Comparison of ENCODE assay signal across 15 cellular contexts in the genomic region with DNA sequence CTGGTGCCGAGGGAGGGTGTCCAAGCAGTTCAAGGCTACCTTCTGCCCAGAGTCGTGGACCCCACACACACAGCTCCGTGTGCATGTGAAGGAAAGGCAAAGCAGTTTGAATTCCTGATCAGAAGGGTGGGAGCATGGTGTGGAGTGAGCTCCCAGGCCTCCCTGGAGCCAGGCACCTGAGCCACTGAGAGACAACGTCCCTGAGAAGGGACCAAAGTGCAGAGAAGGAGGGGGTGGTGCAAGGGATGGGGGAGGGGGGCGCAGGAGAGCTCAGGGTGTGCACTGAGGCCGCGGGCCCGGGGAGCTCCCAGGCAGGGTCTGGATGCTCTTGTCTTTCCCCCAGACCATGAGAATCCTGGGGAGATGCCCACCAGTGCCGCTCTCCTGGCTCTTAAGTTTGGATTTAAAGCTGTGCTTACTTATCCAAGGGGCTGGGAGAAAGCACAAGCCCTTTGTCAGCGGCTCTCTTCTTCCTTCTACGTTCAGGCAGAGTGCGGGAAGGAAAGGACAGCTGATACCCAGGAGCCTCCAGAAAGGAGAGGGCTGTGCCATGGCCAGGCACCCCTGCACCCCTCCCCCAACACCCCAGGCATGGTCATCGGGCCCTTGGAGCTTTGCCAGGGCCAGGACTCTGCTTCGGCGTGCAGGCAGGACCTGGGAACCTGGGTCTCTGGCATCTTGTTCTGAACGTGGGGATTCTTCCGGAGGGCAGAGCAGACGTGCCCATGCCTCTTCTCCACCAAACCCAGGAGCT. TPM values are rescaled to one million over a fixed set of nuclear protein-coding genes. Genes with fewer than 3 reads are reported as not detected.
DNase-seq lines count a peak whose midpoint lies in the region; ATAC-seq and TF ChIP-seq lines count a peak whose summit lies in the region.
"Had no signal": no experiment of that assay in that cellular context is flagged by ENCODE, and none has a peak within 500 bp of the region (broad histone marks: within the 10 kb centered on the region; RNA-seq: fewer than 3 reads in every experiment).

No MANE protein-coding gene starts in this region.

- intact Hi-C loops in dorsolateral prefrontal cortex (cut with DNase I): loop anchor here in 1 of 2 donors (2.0 kb wide), 1 partner anchor 67 kb away; the partner anchor contains the start of gene CCSAP

- H3K27ac Mint-ChIP-seq in neural crest cell (ENCODE audit: unreplicated experiment): peak overlapping the region; percentile 64
- H3K27ac Mint-ChIP-seq in activated T-helper 17 cell treated with anti-CD3 and anti-CD28 coated beads, Interleukin-2, amount 50 U/mL, for 72 hours: no peak overlapping the region
- H3K27ac Mint-ChIP-seq: IgD-negative memory B cell had no signal

- H3K27me3 ChIP-seq in dorsolateral prefrontal cortex: peaks cover 0 to 5% (median 0%) of the 10 kb centered on the region in 45 donors

- TF ChIP-seq CTCF in dorsolateral prefrontal cortex (IDR thresholded peaks at IDR 0.05 in 54 of 56, conservative IDR thresholded peaks at IDR 0.05 in 2 of 56; ENCODE audit: low read depth in 1 of 56, partially characterized antibody in 56 of 56) (no peak), neural crest cell (conservative IDR thresholded peaks at IDR 0.05) (no peak), omental fat pad (IDR thresholded peaks at IDR 0.05) (no peak)

- peaks cover 26% of the 10 kb centered on the region for H3K4me1 Mint-ChIP-seq in neural crest cell
- H3K4me1 Mint-ChIP-seq in activated T-helper 17 cell treated with anti-CD3 and anti-CD28 coated beads, Interleukin-2, amount 50 U/mL, for 72 hours: peaks cover 6% of the 10 kb centered on the region

- peaks cover 60% of the 10 kb centered on the region for H3K27me3 Mint-ChIP-seq in neural crest cell (ENCODE audit: low read depth)
- peaks cover 53% of the 10 kb centered on the region for H3K27me3 Mint-ChIP-seq in activated T-helper 17 cell treated with anti-CD3 and anti-CD28 coated beads, Interleukin-2, amount 50 U/mL, for 72 hours

- DNase-seq in DMS53 (lab: John Stamatoyannopoulos, UW): peak; percentile 42
- no peak for DNase-seq in DMS53 treated with DMSO at 0.1 percent for 48 hours (lab: John Stamatoyannopoulos, UW; ENCODE audit: unreplicated experiment)
- DNase-seq in ELF-1 (ENCODE audit: low read depth, low spot score): peak; percentile 9
- no peak for DNase-seq in dorsolateral prefrontal cortex
- DNase-seq in neural crest cell (ENCODE audit: low read depth, low spot score): no peak
- no peak for DNase-seq in omental fat pad (ENCODE audit: low spot score)
- DNase-seq: 8988T, kidney, NCI-H2107, upper lobe of left lung had no signal

- peak overlapping the region in 57 of 59 donors; percentile 48 to 98 (median 88) for H3K27ac ChIP-seq in dorsolateral prefrontal cortex
- H3K27ac ChIP-seq: upper lobe of left lung had no signal

- H3K9me3 Mint-ChIP-seq in neural crest cell: no peaks in the 10 kb centered on the region
- H3K9me3 Mint-ChIP-seq in activated T-helper 17 cell treated with anti-CD3 and anti-CD28 coated beads, Interleukin-2, amount 50 U/mL, for 72 hours: no peaks in the 10 kb centered on the region
- H3K9me3 Mint-ChIP-seq: IgD-negative memory B cell had no signal

- H3K4me3 ChIP-seq in dorsolateral prefrontal cortex: peak overlapping the region in 30 of 59 donors; percentile 1 to 48 (median 31)
- H3K4me3 ChIP-seq: gastroesophageal sphincter, upper lobe of left lung had no signal

- H3K4me3 Mint-ChIP-seq in neural crest cell: no peak overlapping the region
- H3K4me3 Mint-ChIP-seq in activated T-helper 17 cell treated with anti-CD3 and anti-CD28 coated beads, Interleukin-2, amount 50 U/mL, for 72 hours: no peak overlapping the region

- no peak for ATAC-seq in GM19023 (IDR thresholded peaks at IDR 0.05; ENCODE audit: unreplicated experiment)
- ATAC-seq in omental fat pad (ENCODE audit: low FRiP score): no peak
- ATAC-seq in activated T-helper 17 cell treated with anti-CD3 and anti-CD28 coated beads, Interleukin-2, amount 50 U/mL, for 72 hours (replicated peaks): no peak
- ATAC-seq: gastroesophageal sphincter had no signal

- no peaks in the 10 kb centered on the region for H3K36me3 Mint-ChIP-seq in neural crest cell (ENCODE audit: low read depth)
- no peaks in the 10 kb centered on the region for H3K36me3 Mint-ChIP-seq in activated T-helper 17 cell treated with anti-CD3 and anti-CD28 coated beads, Interleukin-2, amount 50 U/mL, for 72 hours (ENCODE audit: low read depth)

RNA-seq across cellular contexts. Expression of gene ACTA1, which starts 24.1 kb away (rescaled TPM):
- 1 to 10 TPM in 52 of 120 experiments, under 1 TPM in 54, not detected in 14; 0.29 to 3.3 (median 0.96) TPM for total RNA-seq in dorsolateral prefrontal cortex
- 0.23 and 0.48 TPM in 2 replicates for total RNA-seq in neural crest cell
- total RNA-seq in omental fat pad: under 1 TPM in 1 of 4 donors, not detected in 3; 0.56 TPM
- not detected for total RNA-seq in activated T-helper 17 cell treated with anti-CD3 and anti-CD28 coated beads, Interleukin-2, amount 50 U/mL, for 72 hours
- total RNA-seq: kidney, OCI-LY7 had no signal

Comparison
In these comparisons a context has a peak if more than half of its experiments do, and no peak if none do; other contexts are left out.
1. DNase-seq: peak in DMS53 (single experiment) and ELF-1 (single experiment); none in DMS53 treated with DMSO at 0.1 percent for 48 hours (single experiment), dorsolateral prefrontal cortex (0 of 10), neural crest cell (single experiment) and omental fat pad (single experiment).